ENCODE assay signal across 8 cellular contexts in the genomic region with DNA sequence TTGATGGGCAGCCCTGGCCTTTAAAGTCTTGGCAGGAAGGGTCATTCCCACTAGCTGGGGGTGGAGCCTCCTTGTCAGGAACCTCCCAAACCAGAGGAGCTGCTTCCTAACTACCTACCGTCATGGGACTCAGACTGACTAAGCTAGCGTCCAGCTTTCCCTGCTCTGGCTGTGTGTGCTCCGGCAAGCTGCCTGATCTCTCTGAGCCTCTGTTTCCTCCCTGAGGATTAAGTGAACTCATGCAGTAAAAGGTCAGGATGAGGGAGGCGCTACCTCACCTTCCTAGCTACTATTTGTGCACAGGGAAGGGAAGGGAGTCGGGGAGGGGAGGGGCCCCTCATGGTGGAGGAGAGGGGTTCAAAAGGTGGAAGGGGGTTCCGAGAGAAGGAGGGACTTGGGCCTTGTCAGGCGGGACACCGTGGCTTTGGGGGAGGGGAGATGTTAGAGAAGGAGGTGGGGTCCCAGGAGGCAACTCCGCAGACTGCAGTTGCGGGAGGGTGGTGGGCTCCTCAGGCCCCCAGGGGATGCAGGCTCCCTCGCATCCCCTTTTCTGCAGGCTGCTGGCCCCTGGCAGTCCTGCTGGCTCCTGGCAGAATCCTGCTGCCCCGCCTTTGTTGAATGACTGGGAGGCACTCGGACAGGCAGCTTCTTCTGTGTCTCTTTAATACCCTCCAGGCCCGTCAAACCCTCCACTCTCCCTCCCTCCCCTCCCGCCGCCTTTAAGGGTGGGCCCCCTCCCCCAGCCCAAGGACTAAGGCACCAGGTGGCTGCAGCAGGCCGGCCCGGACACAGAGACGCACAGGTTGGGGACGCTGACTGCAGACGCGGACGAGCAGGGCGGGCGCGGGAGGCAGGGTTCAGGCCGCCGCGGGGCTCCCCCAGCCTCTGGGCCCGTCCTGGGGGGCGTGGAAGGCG. TPM values are rescaled to one million over a fixed set of nuclear protein-coding genes. Genes with fewer than 3 reads are reported as not detected.
DNase-seq lines count a peak whose midpoint lies in the region; ATAC-seq, FAIRE-seq and TF ChIP-seq lines count a peak whose summit lies in the region.

No MANE protein-coding gene starts in this region.

- H3K9me3 Mint-ChIP-seq in CD14-positive monocyte: peaks cover 0 to 9% (median 0%) of the 10 kb centered on the region in 7 donors

- no peak for TF ChIP-seq RAD21 in neural cell (conservative IDR thresholded peaks at IDR 0.05)

- no peak overlapping the region for H3K9ac ChIP-seq in GM23248
- peak overlapping the region; percentile 84 for H3K9ac ChIP-seq in neural cell (ENCODE audit: low read length)

- H3K9me3 ChIP-seq in GM23248 (ENCODE audit: low read depth) (no peaks in the 10 kb centered on the region), neural cell (ENCODE audit: low read length) (no peaks in the 10 kb centered on the region)

- ATAC-seq in GM19467 (IDR thresholded peaks at IDR 0.05; ENCODE audit: unreplicated experiment) (no peak), GM21447 (IDR thresholded peaks at IDR 0.05; ENCODE audit: unreplicated experiment) (no peak)

- H3K79me2 ChIP-seq in GM23248 (ENCODE audit: insufficient read depth) (no peaks in the 10 kb centered on the region), neural cell (replicated peaks; ENCODE audit: insufficient read depth, low read length) (no peaks in the 10 kb centered on the region)

- H2AFZ ChIP-seq in GM23248: peak overlapping the region; percentile 33; the same call in 1 of the 2 replicates
- peak overlapping the region; percentile 88 for H2AFZ ChIP-seq in neural cell (ENCODE audit: low read depth, low read length)

- no peak for TF ChIP-seq CTCF in CD14-positive monocyte (IDR thresholded peaks at IDR 0.05)
- TF ChIP-seq CTCF in epithelial cell of proximal tubule (conservative IDR thresholded peaks at IDR 0.05; ENCODE audit: low read depth, low read length): no peak
- TF ChIP-seq CTCF in neural cell (IDR thresholded peaks at IDR 0.05; ENCODE audit: poor library complexity, severe bottlenecking): no peak

- 1 to 2% methylated on average over 29 to 32 of the region's 32 CpGs for WGBS in GM23248 (ENCODE audit: low coverage in 1 of 2, low lambda C conversion rate in 2 of 2, missing lambda C conversion rate in 2 of 2), 2 experiments

- peaks cover 16% of the 10 kb centered on the region for H3K4me1 Mint-ChIP-seq in CD14-positive monocyte

- peak overlapping the region; percentile 41 for H3K4me2 ChIP-seq in GM23248 (ENCODE audit: unreplicated experiment)
- peak overlapping the region; percentile 68 for H3K4me2 ChIP-seq in neural cell (ENCODE audit: low read length)

- H3K9me2 ChIP-seq in GM23248 (ENCODE audit: insufficient read depth): no peaks in the 10 kb centered on the region
- no peaks in the 10 kb centered on the region for H3K9me2 ChIP-seq in neural cell (ENCODE audit: insufficient read depth, low read length)

- H3K4me3 Mint-ChIP-seq in CD14-positive monocyte: peak overlapping the region; percentile 45 to 70

- H3K27ac Mint-ChIP-seq in CD14-positive monocyte: no peak overlapping the region

- intact Hi-C loops in CD14-positive monocyte (cut with micrococcal nuclease): no loop called here

- H3K27ac ChIP-seq in GM23248 (no peak overlapping the region), neural cell (ENCODE audit: low read length) (peak overlapping the region; percentile 92), caudate nucleus (ENCODE audit: low read depth, low read length) (no peak overlapping the region)

- TF ChIP-seq EP300 in neural cell (conservative IDR thresholded peaks at IDR 0.05; ENCODE audit: poor library complexity, severe bottlenecking): no peak

- H3K27me3 ChIP-seq in GM23248 (replicated peaks; ENCODE audit: insufficient read depth): peaks cover 62% of the 10 kb centered on the region
- no peaks in the 10 kb centered on the region for H3K27me3 ChIP-seq in neural cell (ENCODE audit: insufficient read depth, low read depth, low read length)

- peaks cover 35 to 39% (median 35%) of the 10 kb centered on the region in 3 donors for H3K27me3 Mint-ChIP-seq in CD14-positive monocyte (ENCODE audit: low read depth in 3 of 3)

- FAIRE-seq in RCC 7860 (lab: Jason Lieb, UNC): no peak

- H3K4me3 ChIP-seq in GM23248 (peak overlapping the region; percentile 51), epithelial cell of proximal tubule (ENCODE audit: low read depth, low read length) (peak overlapping the region; percentile 53), neural cell (ENCODE audit: low read length) (peak overlapping the region; percentile 75)

- H3F3A ChIP-seq in GM23248 (ENCODE audit: insufficient read depth) (no peaks in the 10 kb centered on the region), neural cell (ENCODE audit: insufficient read depth, low read length, poor library complexity, severe bottlenecking) (peaks cover 8% of the 10 kb centered on the region)

- in situ Hi-C loops in GM23248 (cut with MboI): no loop called here

- H3K36me3 ChIP-seq in GM23248 (ENCODE audit: low read depth): no peaks in the 10 kb centered on the region
- H3K36me3 ChIP-seq in neural cell (ENCODE audit: insufficient read depth, low read length): no peaks in the 10 kb centered on the region

- no peaks in the 10 kb centered on the region for H4K20me1 ChIP-seq in GM23248 (ENCODE audit: insufficient read depth)
- H4K20me1 ChIP-seq in neural cell (ENCODE audit: insufficient read depth): no peaks in the 10 kb centered on the region

- peak; percentile 39 for DNase-seq in CD14-positive monocyte (ENCODE audit: low spot score)
- peak; percentile 64 for DNase-seq in GM23248
- peak; percentile 43 for DNase-seq in RCC 7860 (ENCODE audit: low spot score)
- DNase-seq in epithelial cell of proximal tubule (ENCODE audit: low read depth): no peak
- DNase-seq in caudate nucleus (lab: John Stamatoyannopoulos, UW): no peak

- peaks cover 0 to 3% of the 10 kb centered on the region in 2 donors for H3K36me3 Mint-ChIP-seq in CD14-positive monocyte

- 0 out of 2 replicates have a peak, but pooled peaks cover 3% of the 10 kb centered on the region for H3K4me1 ChIP-seq in GM23248 (ENCODE audit: insufficient read depth)

TF ChIP-seq in neural cell, 6 proteins besides CTCF, POLR2A, EP300 and RAD21:
- no peak for TF ChIP-seq MXI1 (conservative IDR thresholded peaks at IDR 0.05; ENCODE audit: poor library complexity, severe bottlenecking)
- no peak for TF ChIP-seq SMC3 (conservative IDR thresholded peaks at IDR 0.05; ENCODE audit: poor library complexity)
- TF ChIP-seq POLR2AphosphoS5 (IDR thresholded peaks at IDR 0.05): no peak
- TF ChIP-seq, protein P1, sequence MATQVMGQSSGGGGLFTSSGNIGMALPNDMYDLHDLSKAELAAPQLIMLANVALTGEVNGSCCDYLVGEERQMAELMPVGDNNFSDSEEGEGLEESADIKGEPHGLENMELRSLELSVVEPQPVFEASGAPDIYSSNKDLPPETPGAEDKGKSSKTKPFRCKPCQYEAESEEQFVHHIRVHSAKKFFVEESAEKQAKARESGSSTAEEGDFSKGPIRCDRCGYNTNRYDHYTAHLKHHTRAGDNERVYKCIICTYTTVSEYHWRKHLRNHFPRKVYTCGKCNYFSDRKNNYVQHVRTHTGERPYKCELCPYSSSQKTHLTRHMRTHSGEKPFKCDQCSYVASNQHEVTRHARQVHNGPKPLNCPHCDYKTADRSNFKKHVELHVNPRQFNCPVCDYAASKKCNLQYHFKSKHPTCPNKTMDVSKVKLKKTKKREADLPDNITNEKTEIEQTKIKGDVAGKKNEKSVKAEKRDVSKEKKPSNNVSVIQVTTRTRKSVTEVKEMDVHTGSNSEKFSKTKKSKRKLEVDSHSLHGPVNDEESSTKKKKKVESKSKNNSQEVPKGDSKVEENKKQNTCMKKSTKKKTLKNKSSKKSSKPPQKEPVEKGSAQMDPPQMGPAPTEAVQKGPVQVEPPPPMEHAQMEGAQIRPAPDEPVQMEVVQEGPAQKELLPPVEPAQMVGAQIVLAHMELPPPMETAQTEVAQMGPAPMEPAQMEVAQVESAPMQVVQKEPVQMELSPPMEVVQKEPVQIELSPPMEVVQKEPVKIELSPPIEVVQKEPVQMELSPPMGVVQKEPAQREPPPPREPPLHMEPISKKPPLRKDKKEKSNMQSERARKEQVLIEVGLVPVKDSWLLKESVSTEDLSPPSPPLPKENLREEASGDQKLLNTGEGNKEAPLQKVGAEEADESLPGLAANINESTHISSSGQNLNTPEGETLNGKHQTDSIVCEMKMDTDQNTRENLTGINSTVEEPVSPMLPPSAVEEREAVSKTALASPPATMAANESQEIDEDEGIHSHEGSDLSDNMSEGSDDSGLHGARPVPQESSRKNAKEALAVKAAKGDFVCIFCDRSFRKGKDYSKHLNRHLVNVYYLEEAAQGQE (IDR thresholded peaks at IDR 0.05; ENCODE audit: borderline replicate concordance): no peak
- no peak for TF ChIP-seq TAF1 (IDR thresholded peaks at IDR 0.05; ENCODE audit: low read depth)
- TF ChIP-seq EZH2 (IDR thresholded peaks at IDR 0.05; ENCODE audit: borderline replicate concordance, insufficient read depth, low read length, poor library complexity, severe bottlenecking): no peak

RNA-seq across cellular contexts. Expression of a gene that starts 9.6 kb away (rescaled TPM):
- polyA plus RNA-seq in CD14-positive monocyte (not detected), GM23248 (2016; fragmentation: Nextera tagmentation; extraction: Ambion mirVana) (not detected in 2 replicates), neural cell (62.7 and 68.9 TPM in 2 replicates)
- total RNA-seq in GM23248 (2014; rRNA removed; shearing (Covaris generic)): not detected in 2 replicates
- not detected in 2 replicates for total RNA-seq in epithelial cell of proximal tubule
- polyA minus RNA-seq in neural cell: 28.0 and 39.0 TPM in 2 replicates

RNA-seq across cellular contexts. Expression of a gene that starts 9.7 kb away (rescaled TPM):
- polyA plus RNA-seq in CD14-positive monocyte (not detected), GM23248 (2016; fragmentation: Nextera tagmentation; extraction: Ambion mirVana) (not detected in 2 replicates), neural cell (6.1 and 8.0 TPM in 2 replicates)
- not detected in 2 replicates for total RNA-seq in GM23248 (2014; rRNA removed; shearing (Covaris generic))
- total RNA-seq in epithelial cell of proximal tubule: not detected in 2 replicates
- 3.6 and 4.6 TPM in 2 replicates for polyA minus RNA-seq in neural cell

RNA-seq across cellular contexts. Expression of a gene that starts 15.3 kb away (rescaled TPM):
- polyA plus RNA-seq in CD14-positive monocyte (not detected), GM23248 (2016; fragmentation: Nextera tagmentation; extraction: Ambion mirVana) (not detected in 2 replicates), neural cell (not detected in 2 replicates)
- total RNA-seq in GM23248 (2014; rRNA removed; shearing (Covaris generic)): not detected in 2 replicates
- not detected in 2 replicates for total RNA-seq in epithelial cell of proximal tubule
- 0.58 TPM in 1 of 2 replicates, not detected in the other for polyA minus RNA-seq in neural cell

RNA-seq across cellular contexts. Expression of a gene that starts 41.5 kb away (rescaled TPM):
- polyA plus RNA-seq in CD14-positive monocyte (not detected), GM23248 (2016; fragmentation: Nextera tagmentation; extraction: Ambion mirVana) (not detected in 2 replicates), neural cell (0.22 TPM in 1 of 2 replicates, not detected in the other)
- 0.63 TPM in 1 of 2 replicates, not detected in the other for total RNA-seq in GM23248 (2014; rRNA removed; shearing (Covaris generic))
- under 0.01 TPM in 1 of 2 replicates, not detected in the other for total RNA-seq in epithelial cell of proximal tubule
- polyA minus RNA-seq in neural cell: 0.23 and 0.49 TPM in 2 replicates

Comparison
In these comparisons a context has a peak if more than half of its experiments do, and no peak if none do; other contexts are left out.
1. DNase-seq: peak in CD14-positive monocyte (single experiment), GM23248 (single experiment) and RCC 7860 (single experiment); none in epithelial cell of proximal tubule (single experiment) and caudate nucleus (0 of 61).
2. RNA of a gene that starts 9.6 kb away (polyA plus RNA-seq): 62.7 to 68.9 TPM in neural cell; not detected in CD14-positive monocyte and not detected in GM23248; every median in the first group is over 10 times any median in the second.
3. Peak in every context shown above with its lines, with median percentiles within 50 percentile points of each other: H3K4me3 ChIP-seq.